4 cellular contexts compared by ENCODE assay signal in genomic region chr4:38266616-38267015, GRCh38.
TF ChIP-seq lines count a peak whose summit lies in the region.

No MANE protein-coding gene starts in this region.

TF ChIP-seq in SK-N-SH treated with all-trans-retinoic acid at 6 μM for 48 hours, 23 proteins besides CTCF, POLR2A, EP300 and RAD21 (continues in another document):
- TF ChIP-seq OSR1 (CRISPR knock-in tag; IDR thresholded peaks at IDR 0.05) (no peak), TSHZ2 (CRISPR knock-in tag; IDR thresholded peaks at IDR 0.05) (no peak), PPARA (CRISPR knock-in tag; IDR thresholded peaks at IDR 0.05; ENCODE audit: borderline replicate concordance) (no peak), ZC3H10 (CRISPR knock-in tag; IDR thresholded peaks at IDR 0.05) (no peak), ZNF565 (CRISPR knock-in tag; conservative IDR thresholded peaks at IDR 0.05; ENCODE audit: low read depth) (no peak), TCF4 (CRISPR knock-in tag; IDR thresholded peaks at IDR 0.05; ENCODE audit: borderline replicate concordance) (no peak), ESRRG (CRISPR knock-in tag; IDR thresholded peaks at IDR 0.05) (no peak), ZNF70 (CRISPR knock-in tag; IDR thresholded peaks at IDR 0.05) (no peak), ZFP3 (CRISPR knock-in tag; IDR thresholded peaks at IDR 0.05) (no peak), ZNF8 (CRISPR knock-in tag; IDR thresholded peaks at IDR 0.05) (no peak), POU6F1 (CRISPR knock-in tag; IDR thresholded peaks at IDR 0.05; ENCODE audit: borderline replicate concordance, low read depth) (no peak)

TF ChIP-seq in SK-N-SH, 30 proteins besides CTCF, POLR2A, EP300 and RAD21:
- TF ChIP-seq GABPA (IDR thresholded peaks at IDR 0.05; ENCODE audit: low read depth) (no peak), POLR2AphosphoS5 (IDR thresholded peaks at IDR 0.05; ENCODE audit: low read depth, low read length) (no peak), ELF1 (IDR thresholded peaks at IDR 0.05) (no peak), REST (IDR thresholded peaks at IDR 0.05; ENCODE audit: low read depth, low read length) (no peak), MEF2A (IDR thresholded peaks at IDR 0.05; ENCODE audit: borderline replicate concordance, low read depth) (no peak), USF2 (IDR thresholded peaks at IDR 0.05; ENCODE audit: borderline replicate concordance, low read depth, low read length) (no peak), NRF1 (IDR thresholded peaks at IDR 0.05; ENCODE audit: low read depth, low read length) (no peak), SIN3A (IDR thresholded peaks at IDR 0.05; ENCODE audit: borderline replicate concordance, low read depth, low read length) (no peak), MAX (IDR thresholded peaks at IDR 0.05; ENCODE audit: low read depth) (no peak), TCF12 (IDR thresholded peaks at IDR 0.05) (no peak), PBX3 (IDR thresholded peaks at IDR 0.05) (no peak), JUND (IDR thresholded peaks at IDR 0.05) (no peak), SMC3 (IDR thresholded peaks at IDR 0.05; ENCODE audit: low read depth, low read length) (no peak), EZH2phosphoT487 (IDR thresholded peaks at IDR 0.05; ENCODE audit: borderline replicate concordance, low read depth) (no peak), TAF1 (IDR thresholded peaks at IDR 0.05; ENCODE audit: borderline replicate concordance, low read depth, low read length) (no peak)

TF ChIP-seq in IMR-90, 13 proteins besides CTCF, POLR2A, EP300 and RAD21:
- no peak for TF ChIP-seq FOS (IDR thresholded peaks at IDR 0.05; ENCODE audit: low read depth, low read length)
- TF ChIP-seq MAFK (IDR thresholded peaks at IDR 0.05; ENCODE audit: low read depth, low read length) = no peak

TF ChIP-seq in endothelial cell of umbilical vein, 7 proteins besides CTCF, POLR2A, EP300 and RAD21:
- no peak for TF ChIP-seq POLR2AphosphoS5 (IDR thresholded peaks at IDR 0.05; ENCODE audit: insufficient read depth, low read depth, low read length)
- no peak for TF ChIP-seq JUN (IDR thresholded peaks at IDR 0.05; ENCODE audit: borderline replicate concordance, insufficient read depth, insufficient read length, low read depth)
- no peak for TF ChIP-seq MYC (IDR thresholded peaks at IDR 0.05; ENCODE audit: low read depth, low read length)
- TF ChIP-seq MAX (IDR thresholded peaks at IDR 0.05; ENCODE audit: insufficient read depth, insufficient read length) = no peak
- no peak for TF ChIP-seq GATA2 (IDR thresholded peaks at IDR 0.05; ENCODE audit: insufficient read depth, insufficient read length, low read depth, low read length)
- TF ChIP-seq EZH2 (IDR thresholded peaks at IDR 0.05; ENCODE audit: borderline replicate concordance, low read depth, low read length, severe bottlenecking) = no peak
- TF ChIP-seq FOS (IDR thresholded peaks at IDR 0.05; ENCODE audit: borderline replicate concordance, insufficient read depth, low read length) = peak; percentile 38
TF ChIP-seq in endothelial cell of umbilical vein: peak in this region for 1.
